Comparison of ENCODE assay signal across 19 cellular contexts in genomic region chrX:121179972-121180371, GRCh38.
"Had no signal": no experiment of that assay in that cellular context is flagged by ENCODE, and none has a peak within 500 bp of the region (broad histone marks: within the 10 kb centered on the region; RNA-seq: fewer than 3 reads in every experiment).

No MANE protein-coding gene starts in this region.

- H3K4me3 Mint-ChIP-seq: activated CD4-positive, alpha-beta T cell treated with anti-CD3 and anti-CD28 coated beads, Interleukin-2, amount 10 ng/mL, durations not matched to agents 24 days and 14 days; activated CD8-positive, alpha-beta T cell treated with anti-CD3 and anti-CD28 coated beads for 36 hours; activated naive CD8-positive, alpha-beta T cell treated with anti-CD3 and anti-CD28 coated beads, Interleukin-2, amount 10 ng/mL, durations not matched to agents 7 days and 5 days; activated T-helper 17 cell treated with anti-CD3 and anti-CD28 coated beads, Interleukin-2, amount 50 U/mL, for 72 hours; effector memory CD8-positive, alpha-beta T cell; nephron had no signal

- H3K4me1 Mint-ChIP-seq: activated CD4-positive, alpha-beta T cell treated with anti-CD3 and anti-CD28 coated beads, Interleukin-2, amount 10 ng/mL, durations not matched to agents 24 days and 14 days; activated naive CD8-positive, alpha-beta T cell treated with anti-CD3 and anti-CD28 coated beads, Interleukin-2, amount 10 ng/mL, durations not matched to agents 7 days and 5 days; activated T-helper 17 cell treated with anti-CD3 and anti-CD28 coated beads, Interleukin-2, amount 50 U/mL, for 72 hours; nephron had no signal

- H3K9me3 Mint-ChIP-seq: activated T-helper 17 cell treated with anti-CD3 and anti-CD28 coated beads, Interleukin-2, amount 50 U/mL, for 72 hours; effector memory CD8-positive, alpha-beta T cell had no signal

- DNase-seq: activated CD4-positive, alpha-beta T cell treated with anti-CD3 and anti-CD28 coated beads, Interleukin-2, amount 10 ng/mL, durations not matched to agents 24 days and 14 days; activated CD8-positive, alpha-beta T cell treated with anti-CD3 and anti-CD28 coated beads for 36 hours; activated naive CD4-positive, alpha-beta T cell treated with Interleukin-2 at 50 U/mL for 16 hours; activated naive CD8-positive, alpha-beta T cell treated with anti-CD3 and anti-CD28 coated beads, Interleukin-2, amount 10 ng/mL, durations not matched to agents 7 days and 5 days; activated T-cell treated with anti-CD3 and anti-CD28 coated beads, Interleukin-2, amount 50 U/mL, for 1 hour; amygdala; caudate nucleus; effector memory CD8-positive, alpha-beta T cell; esophagus squamous epithelium; heart right ventricle; left ventricle myocardium inferior; mammary epithelial cell; midbrain; stimulated activated CD4-positive, alpha-beta T cell treated with anti-CD3 and anti-CD28 coated beads, Interleukin-1b, Interleukin-23, amount 100 ng/mL, for 48 hours; stimulated activated naive CD8-positive, alpha-beta T cell treated with anti-CD3 and anti-CD28 coated beads, Interleukin-15, Interleukin-2, amounts not matched to agents 100 U/mL and 50 U/mL, for 24 hours; substantia nigra; uterus had no signal

- H3K27me3 Mint-ChIP-seq: activated CD4-positive, alpha-beta T cell treated with anti-CD3 and anti-CD28 coated beads, Interleukin-2, amount 10 ng/mL, durations not matched to agents 24 days and 14 days; activated CD8-positive, alpha-beta T cell treated with anti-CD3 and anti-CD28 coated beads for 36 hours; activated naive CD8-positive, alpha-beta T cell treated with anti-CD3 and anti-CD28 coated beads, Interleukin-2, amount 10 ng/mL, durations not matched to agents 7 days and 5 days; activated T-helper 17 cell treated with anti-CD3 and anti-CD28 coated beads, Interleukin-2, amount 50 U/mL, for 72 hours; effector memory CD8-positive, alpha-beta T cell had no signal

- H3K27ac Mint-ChIP-seq: activated CD4-positive, alpha-beta T cell treated with anti-CD3 and anti-CD28 coated beads, Interleukin-2, amount 10 ng/mL, durations not matched to agents 24 days and 14 days; activated CD8-positive, alpha-beta T cell treated with anti-CD3 and anti-CD28 coated beads for 36 hours; activated naive CD8-positive, alpha-beta T cell treated with anti-CD3 and anti-CD28 coated beads, Interleukin-2, amount 10 ng/mL, durations not matched to agents 7 days and 5 days; activated T-helper 17 cell treated with anti-CD3 and anti-CD28 coated beads, Interleukin-2, amount 50 U/mL, for 72 hours; effector memory CD8-positive, alpha-beta T cell; nephron had no signal

- H3K36me3 Mint-ChIP-seq: activated naive CD8-positive, alpha-beta T cell treated with anti-CD3 and anti-CD28 coated beads, Interleukin-2, amount 10 ng/mL, durations not matched to agents 7 days and 5 days had no signal
